ENCODE assay signal across 8 cellular contexts in the genomic region with DNA sequence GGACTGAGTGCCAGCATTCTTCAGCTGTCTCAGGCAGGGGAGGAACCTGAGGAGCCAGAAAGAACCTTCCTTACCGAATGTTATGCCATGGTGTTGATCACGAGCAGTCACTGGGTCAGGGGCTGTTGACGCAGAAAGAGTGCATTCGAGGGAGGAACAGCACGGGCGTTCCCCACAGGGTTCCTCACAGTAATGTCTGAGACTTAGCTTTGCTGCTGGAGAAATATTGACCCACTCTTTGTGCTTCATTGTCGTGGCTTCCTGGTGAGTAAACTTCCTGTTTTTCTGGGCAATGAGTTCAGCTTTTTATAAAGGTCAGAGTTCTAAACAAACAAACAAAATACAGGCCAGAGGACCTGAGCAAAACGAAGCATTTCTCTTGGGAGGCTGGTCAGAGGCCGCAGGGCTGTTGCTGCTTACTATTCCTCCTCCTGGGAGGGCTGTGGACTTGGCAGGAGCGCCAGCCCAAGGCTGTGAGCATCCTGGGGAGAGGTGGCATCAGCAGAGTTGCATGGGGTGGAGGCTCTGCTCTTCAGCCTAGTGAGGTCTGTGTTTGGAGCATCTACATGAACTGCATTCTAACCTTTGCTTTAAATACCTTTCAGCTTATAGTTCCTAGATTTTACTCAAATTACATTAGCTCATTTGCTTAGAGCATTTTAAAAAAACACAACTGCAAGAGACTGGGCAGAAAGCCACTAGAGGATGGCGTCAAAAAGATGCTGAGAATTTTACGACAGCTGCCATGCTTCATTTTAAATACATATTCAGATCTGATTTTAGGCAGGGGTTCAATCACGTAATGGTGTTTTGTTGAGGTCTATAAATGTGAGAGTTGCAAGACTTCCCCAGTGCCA.
DNase-seq lines count a peak whose midpoint lies in the region; ATAC-seq and TF ChIP-seq lines count a peak whose summit lies in the region.

No MANE protein-coding gene starts in this region.

- H3K9me3 ChIP-seq in CD4-positive, alpha-beta memory T cell (ENCODE audit: control insufficient read depth in 1 of 2, low read length in 2 of 2), result no peaks in the 10 kb centered on the region
- H3K9me3 ChIP-seq in MG63, result no peaks in the 10 kb centered on the region
- no peaks in the 10 kb centered on the region for H3K9me3 ChIP-seq in mucosa of descending colon

- in situ Hi-C loops in astrocyte of the spinal cord (cut with HindIII; ENCODE audit: low sequenced_read_pairs), result no loop called here

- H3K27me3 Mint-ChIP-seq in CD4-positive, alpha-beta memory T cell, result no peaks in the 10 kb centered on the region

- TF ChIP-seq CTCF in astrocyte of the spinal cord (IDR thresholded peaks at IDR 0.05; ENCODE audit: low read depth, low read length) (no peak), mucosa of descending colon (IDR thresholded peaks at IDR 0.05) (no peak)

- H3K27me3 ChIP-seq in CD4-positive, alpha-beta memory T cell (ENCODE audit: insufficient read depth, low read length), result no peaks in the 10 kb centered on the region
- no peaks in the 10 kb centered on the region for H3K27me3 ChIP-seq in MG63

- intact Hi-C loops in CD4-positive, alpha-beta memory T cell (cut with micrococcal nuclease), result no loop called here
- intact Hi-C loops in mucosa of descending colon (cut with DNase I, micrococcal nuclease), result no loop called here

- peak; percentile 70 for ATAC-seq in mucosa of descending colon

- no peaks in the 10 kb centered on the region for H3K4me1 ChIP-seq in CD4-positive, alpha-beta memory T cell (ENCODE audit: insufficient read depth, low read length)
- H3K4me1 ChIP-seq in mucosa of descending colon (ENCODE audit: low read depth), result peaks cover 2% of the 10 kb centered on the region

- H3K27ac Mint-ChIP-seq in CD4-positive, alpha-beta memory T cell, result peak overlapping the region in 4 of 7 donors; percentile 65 to 86 (median 80)

- no peak overlapping the region for H3K4me3 ChIP-seq in CD4-positive, alpha-beta memory T cell (ENCODE audit: low read length in 2 of 2)
- H3K4me3 ChIP-seq in MG63, result no peak overlapping the region
- no peak overlapping the region for H3K4me3 ChIP-seq in astrocyte of the spinal cord (ENCODE audit: low read depth, low read length)
- H3K4me3 ChIP-seq in mucosa of descending colon, result no peak overlapping the region

- DNase-seq in CD4-positive, alpha-beta memory T cell, result no peak
- DNase-seq in MG63, result peak; percentile 75
- DNase-seq in astrocyte of the spinal cord (ENCODE audit: low read depth, low spot score), result peak; percentile 83
- DNase-seq in mucosa of descending colon, result peak in 1 of 3 donors; percentile 45
- no peak for DNase-seq in retina
- DNase-seq in epidermal melanocyte (ENCODE audit: insufficient read length, low spot score), result no peak
- no peak for DNase-seq in 8988T
- no peak for DNase-seq in NCI-H82 treated with DMSO at 0.1 percent for 48 hours (lab: John Stamatoyannopoulos, UW; ENCODE audit: unreplicated experiment)

- H3K27ac ChIP-seq in CD4-positive, alpha-beta memory T cell (ENCODE audit: low read depth, low read length), result no peak overlapping the region

- POLR2A ChIA-PET in CD4-positive, alpha-beta memory T cell (lab: Charles Lee; ENCODE audit: partially characterized antibody), result no interaction called here

- H3K4me1 Mint-ChIP-seq in CD4-positive, alpha-beta memory T cell, result peaks cover 5 to 10% (median 7%) of the 10 kb centered on the region in 4 donors

- peaks cover 56% of the 10 kb centered on the region for H3K36me3 ChIP-seq in CD4-positive, alpha-beta memory T cell (ENCODE audit: insufficient read depth, low read length)
- H3K36me3 ChIP-seq in MG63 (peaks cover 40% of the 10 kb centered on the region), mucosa of descending colon (ENCODE audit: low read depth) (no peaks in the 10 kb centered on the region)

- CTCF ChIA-PET in CD4-positive, alpha-beta memory T cell (lab: Charles Lee; ENCODE audit: partially characterized antibody), result no interaction called here

- H3K9me3 Mint-ChIP-seq in CD4-positive, alpha-beta memory T cell, result peaks cover 0 to 3% (median 0%) of the 10 kb centered on the region in 8 donors

- peak overlapping the region in 1 of 8 donors; percentile 5 for H3K4me3 Mint-ChIP-seq in CD4-positive, alpha-beta memory T cell

- peaks cover 81 to 87% of the 10 kb centered on the region in 2 donors for H3K36me3 Mint-ChIP-seq in CD4-positive, alpha-beta memory T cell

Comparison
In these comparisons a context has a peak if more than half of its experiments do, and no peak if none do; other contexts are left out.
1. DNase-seq: peak in MG63 (single experiment) and astrocyte of the spinal cord (single experiment); none in CD4-positive, alpha-beta memory T cell (0 of 5), retina (single experiment), epidermal melanocyte (single experiment), 8988T (single experiment) and NCI-H82 treated with DMSO at 0.1 percent for 48 hours (single experiment).